ENCODE assay signal across 16 cellular contexts in the genomic region with DNA sequence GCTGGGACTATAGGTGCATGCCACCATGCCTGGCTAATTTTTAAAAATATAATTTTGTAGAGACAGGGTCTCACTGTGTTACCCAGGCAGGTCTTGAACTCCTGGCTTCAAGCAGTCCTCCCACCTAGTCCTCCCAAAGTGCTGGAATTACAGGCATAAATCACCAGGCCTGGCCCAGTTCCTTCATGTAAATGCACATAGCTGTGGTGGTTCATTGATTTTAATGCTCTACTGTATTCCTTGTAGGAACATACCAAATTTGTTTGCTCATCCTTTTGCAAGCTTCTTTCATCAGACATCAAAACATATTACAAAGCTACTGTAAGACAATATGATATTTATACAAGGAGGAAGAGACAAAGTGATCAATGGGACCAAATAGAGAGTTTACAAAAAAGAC.
"Had no signal": no experiment of that assay in that cellular context is flagged by ENCODE, and none has a peak within 500 bp of the region (broad histone marks: within the 10 kb centered on the region; RNA-seq: fewer than 3 reads in every experiment).

No MANE protein-coding gene starts in this region.

- H3K36me3 ChIP-seq: gastroesophageal sphincter, prostate gland had no signal

- ATAC-seq: gastroesophageal sphincter, sciatic nerve had no signal

- H3K4me3 ChIP-seq: coronary artery, gastroesophageal sphincter, prostate gland had no signal

- H2AFZ ChIP-seq: parathyroid adenoma had no signal

- H3K27ac ChIP-seq: coronary artery, gastroesophageal sphincter, parathyroid adenoma, prostate gland had no signal

- DNase-seq: effector CD4-positive, alpha-beta T cell; endodermal cell; glutamatergic neuron; islet precursor cell; mesendoderm; naive B cell; retina; small intestine; stimulated activated CD4-positive, alpha-beta T cell treated with anti-CD3 and anti-CD28 coated beads, Interleukin-12 subunit alpha, Interleukin-12 subunit beta, amount 100 ng/mL, for 4 hours; stimulated activated naive CD4-positive, alpha-beta T cell treated with Interleukin-2 at 50 U/mL for 16 hours; trophoblast cell had no signal

- H3K9me3 ChIP-seq: gastroesophageal sphincter, prostate gland had no signal

- H3K4me1 ChIP-seq: parathyroid adenoma, prostate gland had no signal

- H3K9ac ChIP-seq: parathyroid adenoma had no signal

- H3K27me3 ChIP-seq: gastroesophageal sphincter had no signal
